ENCODE assay signal across 8 cellular contexts in genomic region chr22:37658133-37659065, GRCh38. TPM values are rescaled to one million over a fixed set of nuclear protein-coding genes. Genes with fewer than 3 reads are reported as not detected.
A peak's percentile ranks its signal among the peaks of the same experiment; 100 is the strongest.
DNase-seq lines count a peak whose midpoint lies in the region; ATAC-seq, FAIRE-seq and TF ChIP-seq lines count a peak whose summit lies in the region.

Gene PDXP, plus strand, starts transcription at chr22:37658723. Its CDS starts 60 bp downstream, at chr22:37658783.

- DNase-seq in NCI-H774 (lab: John Stamatoyannopoulos, UW): peak; percentile 94
- DNase-seq in activated CD4-positive, alpha-beta T cell treated with anti-CD3 and anti-CD28 coated beads, Interleukin-2, amount 50 U/mL, for 4 hours: peak; percentile 97 to 98
- DNase-seq in dermis microvascular lymphatic vessel endothelial cell (ENCODE audit: low read depth in 2 of 2): peak; percentile 100
- DNase-seq in HepG2 (ENCODE audit: low spot score): peak; percentile 99
- DNase-seq in stimulated activated CD4-positive, alpha-beta T cell treated with anti-CD3 and anti-CD28 coated beads, Interleukin-4, amount 100 ng/mL, for 1 hour: peak; percentile 99

- FAIRE-seq in HepG2 (lab: Jason Lieb, UNC): peak; percentile 96

- H3K36me3 ChIP-seq in HepG2 (replicated peaks in 1 of 2; ENCODE audit: control insufficient read depth in 1 of 2, insufficient read depth in 2 of 2, low read length in 2 of 2): peaks cover 3 to 4% of the 10 kb centered on the region in 2 experiments; a peak in 3 of 5 replicates

- intact Hi-C loops in HepG2 (cut with micrococcal nuclease; ENCODE audit: unreplicated experiment): loop anchor here (10.0 kb wide), 1 partner anchor 146 kb away; the partner anchor contains the start of gene GCAT

- peaks cover 35% of the 10 kb centered on the region for H4K20me1 ChIP-seq in HepG2 (ENCODE audit: insufficient read depth, low read length)

- peak in 1 of 2 experiments; percentile 91 for TF ChIP-seq POLR2A in HepG2 (IDR thresholded peaks at IDR 0.05; ENCODE audit: insufficient read depth in 1 of 2, low read depth in 2 of 2, low read length in 2 of 2)

- H3K27me3 ChIP-seq in HepG2 (ENCODE audit: control insufficient read depth in 1 of 2, insufficient read depth in 2 of 2, low read length in 2 of 2): no peaks in the 10 kb centered on the region; a peak in 1 of 5 replicates

- no TSS peak for BruUV-seq in HepG2 (replicated peaks; lab: Mats Ljungman, UMichigan)

- peak within 1 kb of the TSS; percentile 33 for H2AFZ ChIP-seq in HepG2 (ENCODE audit: low read length)

- under 1% methylated on average over 18 of the region's 101 CpGs for WGBS in HepG2 (ENCODE audit: low lambda C conversion rate)

- TF ChIP-seq CTCF in C4-2B (conservative IDR thresholded peaks at IDR 0.05) (no peak), HepG2 (CRISPR knock-in tag; IDR thresholded peaks at IDR 0.05) (no peak)

- in situ Hi-C loops in HepG2 (cut with HindIII; ENCODE audit: extremely low pct_ligation_motif_present, low pct_unique_long_range_greater_than_20kb): no loop called here

- CTCF ChIA-PET in HepG2 (lab: Yijun Ruan, JAX; ENCODE audit: low intra/inter-chr PET ratio, low total read pairs): no interaction called here

- TF ChIP-seq RAD21 in HepG2 (CRISPR knock-in tag; IDR thresholded peaks at IDR 0.05): peak; percentile 55

- TF ChIP-seq EP300 in HepG2 (IDR thresholded peaks at IDR 0.05; ENCODE audit: low read depth in 2 of 2, low read length in 2 of 2) (no peak; a peak in 1 of 4 replicates), HepG2 (CRISPR knock-in tag; IDR thresholded peaks at IDR 0.05; ENCODE audit: borderline replicate concordance) (no peak)

- H3K4me1 ChIP-seq in HepG2 (ENCODE audit: insufficient read depth, low read length): peaks cover 51% of the 10 kb centered on the region

- peak within 1 kb of the TSS; percentile 98 for H3K4me2 ChIP-seq in HepG2 (ENCODE audit: low read depth, low read length)

- peaks cover 45% of the 10 kb centered on the region for H3K79me2 ChIP-seq in HepG2 (ENCODE audit: insufficient read depth, low read length)

- peak; percentile 86 for ATAC-seq in GM19395 (IDR thresholded peaks at IDR 0.05; ENCODE audit: unreplicated experiment)
- peak; percentile 70 for ATAC-seq in HG03565 (IDR thresholded peaks at IDR 0.05; ENCODE audit: unreplicated experiment)
- peak; percentile 94 for ATAC-seq in HepG2

- POLR2A ChIA-PET in HepG2 (lab: Yijun Ruan, JAX): interaction anchor here (0.7 to 11.2 kb wide), 35 partner anchors 9 to 189 kb away, joined by 3 to 242 read pairs (median 5); partner anchors contain the start of genes ANKRD54, GCAT, GGA1 and LGALS1

- peak within 1 kb of the TSS; percentile 75 to 97 (median 94) for H3K4me3 ChIP-seq in HepG2 (replicated peaks in 1 of 3; ENCODE audit: insufficient read depth in 1 of 3, low read depth in 2 of 3, low read length in 3 of 3)

- H3K9me3 ChIP-seq in HepG2 (ENCODE audit: low read length): no peaks in the 10 kb centered on the region

- H3K27ac ChIP-seq in C4-2B (peak within 1 kb of the TSS; percentile 82), HepG2 (ENCODE audit: extremely low read length, insufficient read depth, low read length) (peak within 1 kb of the TSS; percentile 93)

- peak within 1 kb of the TSS; percentile 92 for H3K9ac ChIP-seq in HepG2 (ENCODE audit: insufficient read depth, low read depth, low read length)

TF ChIP-seq in HepG2, 621 proteins besides CTCF, POLR2A, EP300 and RAD21 (continues in another document):
- TF ChIP-seq MLLT10 (CRISPR knock-in tag; IDR thresholded peaks at IDR 0.05) (no peak), ZNF639 (CRISPR knock-in tag; conservative IDR thresholded peaks at IDR 0.05) (0 out of 2 replicates have a peak, but pooled peaks have one; percentile 45), GABPB1 (CRISPR knock-in tag; IDR thresholded peaks at IDR 0.05) (peak; percentile 78), HMGA1 (CRISPR knock-in tag; conservative IDR thresholded peaks at IDR 0.05) (no peak), RFXAP (CRISPR knock-in tag; IDR thresholded peaks at IDR 0.05; ENCODE audit: borderline replicate concordance) (peak; percentile 99), SNAPC5 (CRISPR knock-in tag; IDR thresholded peaks at IDR 0.05; ENCODE audit: borderline replicate concordance) (no peak), MXD4 (CRISPR knock-in tag; IDR thresholded peaks at IDR 0.05) (peak; percentile 24; the same call in 1 of the 2 replicates), RXRB (CRISPR knock-in tag; IDR thresholded peaks at IDR 0.05; ENCODE audit: borderline replicate concordance) (0 out of 2 replicates have a peak, but pooled peaks have one; percentile 36), CBX1 (IDR thresholded peaks at IDR 0.05; ENCODE audit: low read depth) (peak; percentile 85), PBX2 (CRISPR knock-in tag; IDR thresholded peaks at IDR 0.05) (peak; percentile 97), SNAPC2 (CRISPR knock-in tag; IDR thresholded peaks at IDR 0.05) (no peak), PHF21A (CRISPR knock-in tag; IDR thresholded peaks at IDR 0.05) (peak; percentile 77), USF2 (IDR thresholded peaks at IDR 0.05; ENCODE audit: low read depth, low read length) (no peak; the same call in 1 of the 2 replicates), USF2 (CRISPR knock-in tag; IDR thresholded peaks at IDR 0.05; ENCODE audit: borderline replicate concordance) (no peak)

RNA-seq across cellular contexts. Expression of gene PDXP, which starts in this region (rescaled TPM):
- total RNA-seq in dermis microvascular lymphatic vessel endothelial cell (6.7 and 9.2 TPM in 2 replicates), HepG2 (2016; rRNA removed; fragmentation: Illumina TruSeq; extraction: Trizol) (46.1 and 58.2 TPM in 2 replicates)
- total RNA-seq in HepG2 (2016; cell fraction: cytosol; rRNA removed; fragmentation: Illumina TruSeq; extraction: Trizol; ENCODE audit: low read depth): 62.9 and 64.6 TPM in 2 replicates
- 45.3 and 56.4 TPM in 2 replicates for total RNA-seq in HepG2 (2016; cell fraction: insoluble cytoplasmic fraction; rRNA removed; fragmentation: Illumina TruSeq; extraction: Trizol)
- total RNA-seq in HepG2 (2016; cell fraction: membrane; rRNA removed; fragmentation: Illumina TruSeq; extraction: Trizol): 118 and 121 TPM in 2 replicates
- 25.4 and 29.3 TPM in 2 replicates for total RNA-seq in HepG2 (2016; cell fraction: nucleus; rRNA removed; fragmentation: Illumina TruSeq; extraction: Trizol)
- 70.6 and 85.3 TPM in 2 replicates for polyA plus RNA-seq in HepG2 (2011; rRNA removed)
- 84.8 and 95.4 TPM in 2 replicates for polyA plus RNA-seq in HepG2 (2011; cell fraction: cytosol; rRNA removed)
- polyA plus RNA-seq in HepG2 (2011; cell fraction: nucleus; rRNA removed): 35.1 and 40.0 TPM in 2 replicates
- 56.1 and 70.1 TPM in 2 replicates for polyA plus RNA-seq in HepG2 (2012)
- polyA plus RNA-seq in HepG2 (2016; cell fraction: cytosol; fragmentation: Illumina TruSeq; extraction: Trizol; ENCODE audit: low read depth): 91.9 and 92.3 TPM in 2 replicates
- polyA plus RNA-seq in HepG2 (2016; cell fraction: insoluble cytoplasmic fraction; fragmentation: Illumina TruSeq; extraction: Trizol; ENCODE audit: low read depth): 62.2 and 67.0 TPM in 2 replicates
- polyA plus RNA-seq in HepG2 (2016; cell fraction: membrane; fragmentation: Illumina TruSeq; extraction: Trizol; ENCODE audit: low read depth): 136 and 141 TPM in 2 replicates
- 55.6 and 56.4 TPM in 2 replicates for polyA plus RNA-seq in HepG2 (2016; cell fraction: nucleus; fragmentation: Illumina TruSeq; extraction: Trizol; ENCODE audit: insufficient read depth, low read depth)
- polyA minus RNA-seq in HepG2 (2011; rRNA and poly(A)+ RNA removed; ENCODE audit: low replicate concordance): 51.1 and 129 TPM in 2 replicates
- polyA minus RNA-seq in HepG2 (2011; cell fraction: cytosol; rRNA and poly(A)+ RNA removed): 45.3 and 51.1 TPM in 2 replicates
- polyA minus RNA-seq in HepG2 (2011; cell fraction: nucleus; rRNA and poly(A)+ RNA removed): 11.2 and 19.6 TPM in 2 replicates

Comparison
In these comparisons a context has a peak if more than half of its experiments do, and no peak if none do; other contexts are left out.
1. Peak in every context shown above with its lines: DNase-seq, ATAC-seq, H3K4me3 ChIP-seq and H3K27ac ChIP-seq.